8 cellular contexts compared by ENCODE assay signal in the genomic region with DNA sequence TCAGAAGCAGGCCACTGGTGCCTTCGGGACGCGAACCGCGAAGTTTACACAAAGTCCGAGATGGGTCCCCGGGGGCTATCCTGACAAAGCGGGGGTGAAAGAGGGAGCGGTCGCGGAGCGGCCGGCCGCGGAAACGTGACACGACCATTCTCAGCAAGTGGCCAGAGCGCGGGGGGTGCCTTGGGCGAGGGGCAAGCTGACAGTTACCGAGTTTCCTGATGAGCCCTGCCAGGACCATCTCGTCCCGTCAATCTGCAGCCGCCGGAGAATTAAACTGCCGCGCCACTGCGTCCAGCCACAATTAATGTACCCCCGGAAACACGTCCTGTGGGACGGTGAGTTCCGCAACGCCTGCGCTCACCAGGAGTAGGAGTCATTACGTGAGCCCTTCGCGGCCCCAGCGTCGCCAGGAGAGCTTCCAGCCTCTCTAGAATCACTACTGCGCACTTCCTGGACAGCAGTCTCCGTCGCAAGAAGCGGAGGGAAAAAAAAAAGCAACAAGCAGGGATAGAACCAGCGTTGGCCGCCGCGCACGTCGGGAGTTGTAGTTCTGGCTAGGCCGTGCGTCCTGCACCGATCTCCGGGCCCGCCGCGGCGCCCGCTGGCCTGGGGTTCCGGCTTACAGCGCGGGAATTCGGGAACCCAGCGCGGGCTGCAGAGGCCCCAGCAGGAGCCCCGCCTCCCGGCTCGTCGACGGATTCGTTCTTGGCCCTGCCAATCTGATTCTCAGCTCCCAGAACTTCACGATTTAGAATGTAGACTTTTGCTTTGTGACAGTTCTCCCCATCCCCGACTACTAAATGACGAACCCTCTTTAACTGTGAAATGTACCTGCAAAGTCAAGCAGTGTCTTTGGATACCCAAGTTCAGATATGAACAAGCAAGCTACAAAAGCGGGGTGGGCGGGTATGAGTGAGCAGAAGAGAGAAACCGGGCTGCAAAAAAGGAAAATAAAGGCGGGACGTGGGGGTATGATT.
DNase-seq lines count a peak whose midpoint lies in the region; ATAC-seq and FAIRE-seq lines count a peak whose summit lies in the region.

A gene with protein sequence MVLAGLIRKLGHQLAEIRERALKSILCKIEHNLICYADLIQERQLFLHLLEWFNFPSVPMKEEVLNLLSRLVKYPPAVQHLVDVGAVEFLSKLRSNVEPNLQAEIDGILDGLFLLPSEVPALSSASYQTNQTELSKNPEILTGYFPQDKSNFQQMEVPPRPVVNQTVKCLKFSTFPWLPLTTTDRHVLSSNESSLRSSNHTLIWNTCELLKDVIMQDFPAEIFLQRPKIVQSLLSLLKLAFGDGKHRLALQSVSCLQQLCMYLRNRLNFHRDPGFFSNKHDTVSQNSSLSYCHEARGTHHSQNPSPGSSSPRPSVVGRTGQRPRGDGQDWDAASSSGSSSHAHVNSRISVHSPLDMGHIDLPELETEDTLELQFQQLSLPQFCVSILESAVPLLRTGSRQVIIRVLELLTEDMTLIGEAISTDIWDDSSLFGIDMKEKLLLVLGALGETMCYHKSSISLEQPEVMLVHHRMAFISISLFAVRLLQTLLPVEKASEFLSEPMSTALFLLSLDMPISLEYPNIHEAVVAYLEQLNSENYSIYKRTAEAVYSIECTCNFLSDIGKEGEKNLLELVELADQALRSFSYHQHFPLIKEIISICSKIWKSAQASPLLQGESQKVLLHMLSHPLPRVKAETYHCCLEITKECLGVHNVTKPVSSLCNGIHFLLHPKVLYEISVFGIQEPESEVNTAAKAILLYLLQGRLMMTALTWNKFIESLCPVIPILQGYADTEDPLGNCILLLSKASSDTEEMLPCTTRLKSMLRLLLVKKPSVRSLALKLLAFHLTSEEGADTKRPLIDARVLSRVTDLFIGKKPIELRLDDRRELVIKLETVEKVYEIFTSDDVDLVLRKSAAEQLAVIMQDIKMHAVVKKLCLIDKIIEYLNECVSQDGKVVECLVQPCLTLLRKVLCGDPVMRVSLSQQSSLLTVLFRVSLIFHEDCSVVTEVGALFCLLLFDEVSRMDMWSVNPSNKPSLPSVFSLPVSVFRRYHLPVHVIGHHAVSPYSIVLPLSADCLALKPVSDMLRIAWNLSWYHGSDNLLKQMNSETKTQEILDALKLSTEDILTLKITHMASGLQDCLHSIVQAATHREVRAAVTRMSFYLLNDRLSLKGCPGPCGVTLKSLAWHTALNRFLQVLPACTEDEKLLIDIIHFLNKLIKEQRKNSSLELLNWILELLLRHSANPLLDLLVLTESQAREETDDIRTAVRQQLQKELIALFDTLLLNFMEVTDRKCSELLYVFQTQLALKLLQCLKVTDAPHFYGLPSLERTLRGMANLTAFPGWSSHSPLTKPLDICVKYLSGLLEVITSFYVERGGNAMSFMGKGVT (N-terminal part only) (minus strand): TSS at position 267 of the 977 bp plus-strand sequence. CDS start 29 bp downstream, at position 238.

- H3K27ac ChIP-seq in cingulate gyrus (ENCODE audit: low read depth, low read length): peak within 1 kb of the TSS; percentile 99

- ATAC-seq in HG03457 (IDR thresholded peaks at IDR 0.05; ENCODE audit: unreplicated experiment): peak; percentile 98

- peak; percentile 93 for FAIRE-seq in GM19239 (lab: Jason Lieb, UNC)

- DNase-seq in Ammon's horn (ENCODE audit: low spot score) (peak; percentile 94), GM19239 (ENCODE audit: insufficient read length, low spot score) (peak; percentile 58), NCI-H524 treated with DMSO at 0.1 percent for 48 hours (lab: John Stamatoyannopoulos, UW) (peak; percentile 54), kidney tubule cell (ENCODE audit: low spot score) (peak; percentile 95)
- peak; percentile 88 for DNase-seq in activated CD4-positive, alpha-beta T cell treated with anti-CD3 and anti-CD28 coated beads for 4 hours
- DNase-seq in stimulated activated CD4-positive, alpha-beta T cell treated with anti-CD3 and anti-CD28 coated beads, Interleukin-1b, Interleukin-23, amount 100 ng/mL, for 24 hours (ENCODE audit: low read depth in 4 of 4, low spot score in 1 of 4): peak; percentile 79 to 87 (median 86)

Comparison
In these comparisons a context has a peak if more than half of its experiments do, and no peak if none do; other contexts are left out.
1. Peak in every context shown above with its lines: DNase-seq, ATAC-seq and H3K27ac ChIP-seq.